Comparison of ENCODE assay signal across 10 cellular contexts in genomic region chr1:154767315-154768240, GRCh38.
DNase-seq lines count a peak whose midpoint lies in the region; TF ChIP-seq lines count a peak whose summit lies in the region.
"Had no signal": no experiment of that assay in that cellular context is flagged by ENCODE, and none has a peak within 500 bp of the region (broad histone marks: within the 10 kb centered on the region; RNA-seq: fewer than 3 reads in every experiment).

No MANE protein-coding gene starts in this region.

- H3K9me3 ChIP-seq in muscle layer of duodenum (ENCODE audit: control insufficient read depth in 1 of 2, low read length in 2 of 2) = no peaks in the 10 kb centered on the region
- H3K9me3 ChIP-seq in colonic mucosa = no peaks in the 10 kb centered on the region

- H3K27me3 ChIP-seq in muscle layer of duodenum (ENCODE audit: low read depth, low read length) (no peaks in the 10 kb centered on the region), colonic mucosa (no peaks in the 10 kb centered on the region)

- DNase-seq in COLO829 (ENCODE audit: low spot score) (peak; percentile 69), NCI-H446 (lab: John Stamatoyannopoulos, UW) (peak; percentile 68 to 84), epidermal melanocyte (ENCODE audit: insufficient read length, low spot score) (peak; percentile 41), Kasumi-1 (lab: John Stamatoyannopoulos, UW) (no peak), SW480 (ENCODE audit: low spot score) (no peak), colonic mucosa (no peak)
- DNase-seq in stimulated activated CD4-positive, alpha-beta T cell treated with anti-CD3 and anti-CD28 coated beads, Interleukin-4, amount 100 ng/mL, for 4 hours = no peak
- DNase-seq: Calu3; effector memory CD4-positive, alpha-beta T cell had no signal

- intact Hi-C loops in colonic mucosa (cut with DNase I) = loop anchor here (10.0 kb wide), 1 partner anchor 203 kb away; the partner anchor contains the start of gene CHRNB2

- peak overlapping the region; percentile 44 for H3K27ac ChIP-seq in muscle layer of duodenum (ENCODE audit: low read length)
- H3K27ac ChIP-seq in colonic mucosa = no peak overlapping the region

- peaks cover 5% of the 10 kb centered on the region in 2 donors for H3K36me3 ChIP-seq in muscle layer of duodenum (ENCODE audit: control insufficient read depth in 1 of 2, insufficient read depth in 2 of 2, low read length in 2 of 2)
- no peaks in the 10 kb centered on the region for H3K36me3 ChIP-seq in colonic mucosa

- no peak overlapping the region for H3K4me3 ChIP-seq in muscle layer of duodenum (ENCODE audit: low read depth in 1 of 2, low read length in 2 of 2)
- no peak overlapping the region for H3K4me3 ChIP-seq in colonic mucosa

- H3K9ac ChIP-seq in colonic mucosa (ENCODE audit: low read depth in 2 of 2, low read length in 2 of 2) = no peak overlapping the region

- no peak for TF ChIP-seq CTCF in colonic mucosa (IDR thresholded peaks at IDR 0.05)

- peaks cover 6 to 26% of the 10 kb centered on the region in 2 donors for H3K4me1 ChIP-seq in muscle layer of duodenum (ENCODE audit: control insufficient read depth in 1 of 2, insufficient read depth in 2 of 2, low read length in 2 of 2)
- H3K4me1 ChIP-seq in colonic mucosa = no peaks in the 10 kb centered on the region

Comparison
In these comparisons a context has a peak if more than half of its experiments do, and no peak if none do; other contexts are left out.
1. DNase-seq: peak in COLO829 (single experiment), NCI-H446 (2 of 2) and epidermal melanocyte (single experiment); none in Kasumi-1 (0 of 2), SW480 (single experiment), stimulated activated CD4-positive, alpha-beta T cell treated with anti-CD3 and anti-CD28 coated beads, Interleukin-4, amount 100 ng/mL, for 4 hours (0 of 2) and colonic mucosa (single experiment).